ENCODE assay signal across 1 cellular context in genomic region chr5:22242532-22242931, GRCh38.
TF ChIP-seq lines count a peak whose summit lies in the region.

No MANE protein-coding gene starts in this region.

TF ChIP-seq in SK-N-SH, 30 proteins besides CTCF, POLR2A, EP300 and RAD21 (continued from another document):
- no peak for TF ChIP-seq TAF1 (IDR thresholded peaks at IDR 0.05; ENCODE audit: borderline replicate concordance, low read depth, low read length)
- no peak for TF ChIP-seq MXI1 (IDR thresholded peaks at IDR 0.05; ENCODE audit: low read depth, low read length)
- TF ChIP-seq, protein P1, sequence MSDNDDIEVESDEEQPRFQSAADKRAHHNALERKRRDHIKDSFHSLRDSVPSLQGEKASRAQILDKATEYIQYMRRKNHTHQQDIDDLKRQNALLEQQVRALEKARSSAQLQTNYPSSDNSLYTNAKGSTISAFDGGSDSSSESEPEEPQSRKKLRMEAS (IDR thresholded peaks at IDR 0.05; ENCODE audit: low read depth): no peak
- TF ChIP-seq NFIC (IDR thresholded peaks at IDR 0.05; ENCODE audit: borderline replicate concordance): no peak
